ENCODE assay signal across 8 cellular contexts in genomic region chr11:34358258-34358665, GRCh38. TPM values are rescaled to one million over a fixed set of nuclear protein-coding genes. Genes with fewer than 3 reads are reported as not detected.
DNase-seq lines count a peak whose midpoint lies in the region; ATAC-seq, FAIRE-seq and TF ChIP-seq lines count a peak whose summit lies in the region.

No MANE protein-coding gene starts in this region.

- H3K27me3 ChIP-seq in astrocyte (ENCODE audit: insufficient read depth, low read length) (peaks cover 3% of the 10 kb centered on the region), iPS-18a (ENCODE audit: control insufficient read depth, insufficient read depth, low read length) (peaks cover 43% of the 10 kb centered on the region)

- ATAC-seq in HG02759 (IDR thresholded peaks at IDR 0.05; ENCODE audit: unreplicated experiment): peak; percentile 2
- ATAC-seq in sciatic nerve: peak; percentile 75

- H3K79me2 ChIP-seq in astrocyte (ENCODE audit: insufficient read depth, low read length): peaks cover 38% of the 10 kb centered on the region

- H3K27ac Mint-ChIP-seq in astrocyte (ENCODE audit: unreplicated experiment): peak overlapping the region; percentile 81

- no peaks in the 10 kb centered on the region for H3K27me3 Mint-ChIP-seq in astrocyte (ENCODE audit: low read depth, unreplicated experiment)

- H3K4me3 Mint-ChIP-seq in astrocyte (ENCODE audit: unreplicated experiment): peak overlapping the region; percentile 81

- peak overlapping the region; percentile 91 for H3K4me2 ChIP-seq in astrocyte (ENCODE audit: low read length)

- no peaks in the 10 kb centered on the region for H3K36me3 ChIP-seq in astrocyte (ENCODE audit: insufficient read depth, low read length)
- H3K36me3 ChIP-seq in iPS-18a (ENCODE audit: control insufficient read depth, low read depth, low read length): no peaks in the 10 kb centered on the region

- H3K36me3 Mint-ChIP-seq in astrocyte (ENCODE audit: low read depth, unreplicated experiment): no peaks in the 10 kb centered on the region

- H3K27ac ChIP-seq in astrocyte (ENCODE audit: low read depth, low read length) (no peak overlapping the region), iPS-18a (ENCODE audit: low read length) (peak overlapping the region; percentile 59)

- H3K4me1 Mint-ChIP-seq in astrocyte (ENCODE audit: low read depth, unreplicated experiment): peaks cover 15% of the 10 kb centered on the region

- H3K9me3 ChIP-seq in astrocyte (ENCODE audit: insufficient read depth, low read depth, low read length): no peaks in the 10 kb centered on the region
- no peaks in the 10 kb centered on the region for H3K9me3 ChIP-seq in iPS-18a (ENCODE audit: control insufficient read depth, low read depth, low read length)

- H3K9ac ChIP-seq in astrocyte (ENCODE audit: low read length): peak overlapping the region; percentile 15
- peak overlapping the region; percentile 65 for H3K9ac ChIP-seq in iPS-18a (ENCODE audit: low read length)

- H2AFZ ChIP-seq in astrocyte (ENCODE audit: low read depth, low read length): peak overlapping the region; percentile 70

- peak overlapping the region; percentile 52 for H3K4me3 ChIP-seq in astrocyte (ENCODE audit: insufficient read depth, low read depth, low read length)
- H3K4me3 ChIP-seq in iPS-18a (ENCODE audit: low read length): peak overlapping the region; percentile 73

- TF ChIP-seq CTCF in astrocyte (IDR thresholded peaks at IDR 0.05; ENCODE audit: insufficient read depth, low read depth, low read length): no peak

- intact Hi-C loops in sciatic nerve (cut with DNase I): loop anchor here (2.0 kb wide), 1 partner anchor 183 kb away; no protein-coding TSS in a partner anchor

- peaks cover 34% of the 10 kb centered on the region for H4K20me1 ChIP-seq in astrocyte (ENCODE audit: insufficient read depth, low read length)

- H3K4me1 ChIP-seq in astrocyte (ENCODE audit: insufficient read depth, low read length) (peaks cover 26% of the 10 kb centered on the region), iPS-18a (ENCODE audit: control insufficient read depth, low read depth, low read length) (peaks cover 20% of the 10 kb centered on the region)

- H3K9me3 Mint-ChIP-seq in astrocyte (ENCODE audit: unreplicated experiment): no peaks in the 10 kb centered on the region

- peak; percentile 55 to 62 for DNase-seq in SHP77 (lab: John Stamatoyannopoulos, UW)
- no peak for DNase-seq in SHP77 treated with DMSO at 0.1 percent for 48 hours (lab: John Stamatoyannopoulos, UW)
- peak; percentile 55 for DNase-seq in NCI-H524 treated with DMSO at 0.1 percent for 48 hours (lab: John Stamatoyannopoulos, UW)
- peak; percentile 64 for DNase-seq in astrocyte (ENCODE audit: low read depth)
- peak; percentile 79 for DNase-seq in sciatic nerve (ENCODE audit: low spot score)
- DNase-seq in germinal center (ENCODE audit: low spot score): no peak

- no peak for FAIRE-seq in astrocyte (lab: Jason Lieb, UNC)

RNA-seq across cellular contexts. Expression of gene ABTB2, which starts 0.5 kb away (rescaled TPM):
- total RNA-seq in astrocyte: 12.2 and 14.1 TPM in 2 replicates
- 10.5 TPM for total RNA-seq in sciatic nerve

Comparison
In these comparisons a context has a peak if more than half of its experiments do, and no peak if none do; other contexts are left out.
1. DNase-seq: peak in SHP77 (2 of 2), NCI-H524 treated with DMSO at 0.1 percent for 48 hours (single experiment), astrocyte (single experiment) and sciatic nerve (single experiment); none in SHP77 treated with DMSO at 0.1 percent for 48 hours (single experiment) and germinal center (single experiment).